In the genomic region with DNA sequence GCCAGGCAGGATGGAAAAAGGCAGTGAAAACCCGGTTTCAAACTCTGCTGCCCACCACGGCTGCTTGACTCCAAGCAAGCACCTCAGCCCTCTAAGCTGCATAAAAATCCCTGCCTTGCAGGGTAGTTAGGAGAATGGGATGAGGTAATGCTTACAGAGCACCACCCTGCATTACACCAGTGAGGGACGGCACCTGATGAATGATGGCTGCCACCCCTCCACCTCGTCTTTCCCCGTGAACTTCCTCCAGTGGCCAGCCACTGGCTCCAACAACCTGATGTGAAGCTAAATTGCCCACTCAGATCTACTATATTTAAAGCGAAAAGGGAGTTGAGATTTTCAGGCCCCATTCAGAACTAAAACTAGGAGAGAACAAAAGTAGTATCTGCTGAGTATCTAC, we compare ENCODE assay signal across 2 cellular contexts.
TF ChIP-seq lines count a peak whose summit lies in the region.

No MANE protein-coding gene starts in this region.

TF ChIP-seq in A549, 52 proteins besides CTCF, POLR2A, EP300 and RAD21 (continued from another document):
- TF ChIP-seq MAZ (IDR thresholded peaks at IDR 0.05; ENCODE audit: borderline replicate concordance, low read depth, low read length), result no peak
- TF ChIP-seq RCOR1 (IDR thresholded peaks at IDR 0.05; ENCODE audit: low read depth, low read length), result no peak
- TF ChIP-seq KDM5A (IDR thresholded peaks at IDR 0.05), result no peak
- TF ChIP-seq REST (IDR thresholded peaks at IDR 0.05), result no peak
- TF ChIP-seq HOXB13 (CRISPR knock-in tag; IDR thresholded peaks at IDR 0.05; ENCODE audit: low read depth), result no peak
- no peak for TF ChIP-seq ZNF302 (CRISPR knock-in tag; IDR thresholded peaks at IDR 0.05)
- no peak for TF ChIP-seq TFCP2L1 (CRISPR knock-in tag; IDR thresholded peaks at IDR 0.05)
- TF ChIP-seq RNF2 (IDR thresholded peaks at IDR 0.05; ENCODE audit: borderline replicate concordance, low read depth), result no peak
- no peak for TF ChIP-seq ZC3H11A (IDR thresholded peaks at IDR 0.05)
- no peak for TF ChIP-seq HOXB5 (CRISPR knock-in tag; IDR thresholded peaks at IDR 0.05)
- no peak for TF ChIP-seq ELK1 (IDR thresholded peaks at IDR 0.05; ENCODE audit: low read depth, low read length)
- no peak for TF ChIP-seq SREBF2 (IDR thresholded peaks at IDR 0.05)

TF ChIP-seq in HEK293, 187 proteins besides CTCF, POLR2A, EP300 and RAD21 (continued from another document):
- TF ChIP-seq, protein P1, sequence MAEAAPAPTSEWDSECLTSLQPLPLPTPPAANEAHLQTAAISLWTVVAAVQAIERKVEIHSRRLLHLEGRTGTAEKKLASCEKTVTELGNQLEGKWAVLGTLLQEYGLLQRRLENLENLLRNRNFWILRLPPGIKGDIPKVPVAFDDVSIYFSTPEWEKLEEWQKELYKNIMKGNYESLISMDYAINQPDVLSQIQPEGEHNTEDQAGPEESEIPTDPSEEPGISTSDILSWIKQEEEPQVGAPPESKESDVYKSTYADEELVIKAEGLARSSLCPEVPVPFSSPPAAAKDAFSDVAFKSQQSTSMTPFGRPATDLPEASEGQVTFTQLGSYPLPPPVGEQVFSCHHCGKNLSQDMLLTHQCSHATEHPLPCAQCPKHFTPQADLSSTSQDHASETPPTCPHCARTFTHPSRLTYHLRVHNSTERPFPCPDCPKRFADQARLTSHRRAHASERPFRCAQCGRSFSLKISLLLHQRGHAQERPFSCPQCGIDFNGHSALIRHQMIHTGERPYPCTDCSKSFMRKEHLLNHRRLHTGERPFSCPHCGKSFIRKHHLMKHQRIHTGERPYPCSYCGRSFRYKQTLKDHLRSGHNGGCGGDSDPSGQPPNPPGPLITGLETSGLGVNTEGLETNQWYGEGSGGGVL (tag by site-specific recombination; IDR thresholded peaks at IDR 0.05), result no peak
- TF ChIP-seq ZNF341 (tag by site-specific recombination; IDR thresholded peaks at IDR 0.05; ENCODE audit: low read depth), result no peak
- no peak for TF ChIP-seq TCF7L2 (IDR thresholded peaks at IDR 0.05; ENCODE audit: borderline replicate concordance, low read depth, low read length)
- TF ChIP-seq ZNF623 (tag by site-specific recombination; IDR thresholded peaks at IDR 0.05), result no peak
- TF ChIP-seq FEZF1 (tag by site-specific recombination; IDR thresholded peaks at IDR 0.05), result no peak
